In the genomic region with DNA sequence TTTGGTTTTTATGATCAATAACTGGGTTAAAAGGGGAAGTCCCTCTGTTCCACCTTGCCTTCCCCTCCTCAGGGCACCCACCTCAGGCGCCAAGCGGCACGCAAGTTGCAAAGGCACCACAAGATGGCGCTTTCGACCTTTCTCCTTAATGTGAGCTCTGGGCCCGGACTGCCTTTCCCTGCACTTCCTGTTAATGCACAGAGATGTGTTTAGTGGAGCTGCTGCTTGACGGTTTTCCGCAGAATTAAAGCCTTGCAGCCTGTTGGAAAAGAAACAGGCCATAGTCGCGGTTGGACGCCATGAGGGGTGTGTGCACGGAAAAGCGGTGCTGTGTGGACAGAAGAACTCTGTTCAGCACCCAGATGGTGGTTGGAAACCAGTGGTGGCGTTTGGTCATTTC, we compare ENCODE assay signal across 9 cellular contexts. TPM values are rescaled to one million over a fixed set of nuclear protein-coding genes. Genes with fewer than 3 reads are reported as not detected.
DNase-seq lines count a peak whose midpoint lies in the region; ATAC-seq lines count a peak whose summit lies in the region.
"Had no signal": no experiment of that assay in that cellular context is flagged by ENCODE, and none has a peak within 500 bp of the region (broad histone marks: within the 10 kb centered on the region; RNA-seq: fewer than 3 reads in every experiment).

No MANE protein-coding gene starts in this region.

- DNase-seq in CD8-positive, alpha-beta memory T cell, result peak in 4 of 5 donors; percentile 10 to 24 (median 20)
- peak; percentile 86 for DNase-seq in NCI-H748 (lab: John Stamatoyannopoulos, UW; ENCODE audit: unreplicated experiment)
- peak; percentile 81 to 86 for DNase-seq in activated CD4-positive, alpha-beta T cell treated with anti-CD3 and anti-CD28 coated beads, Interleukin-2, amount 50 U/mL, for 48 hours
- peak; percentile 39 to 53 (median 45) for DNase-seq in effector memory CD8-positive, alpha-beta T cell
- DNase-seq in mucosa of gallbladder (ENCODE audit: low spot score), result peak; percentile 79

- CTCF ChIA-PET in CD8-positive, alpha-beta memory T cell (lab: Charles Lee), result interaction anchor here (0.6 to 1.5 kb wide), 6 partner anchors 9 to 98 kb away, joined by 3 to 7 read pairs (median 4); no protein-coding TSS in a partner anchor

- no peaks in the 10 kb centered on the region for H3K4me1 ChIP-seq in CD8-positive, alpha-beta memory T cell (ENCODE audit: insufficient read depth, low read length)

- POLR2A ChIA-PET in CD8-positive, alpha-beta memory T cell (lab: Charles Lee), result no interaction called here

- peaks cover 0 to 4% (median 0%) of the 10 kb centered on the region in 5 donors for H3K9me3 Mint-ChIP-seq in CD8-positive, alpha-beta memory T cell
- no peaks in the 10 kb centered on the region for H3K9me3 Mint-ChIP-seq in effector memory CD8-positive, alpha-beta T cell
- peaks cover 7% of the 10 kb centered on the region for H3K9me3 Mint-ChIP-seq in stimulated activated memory B cell treated with anti-CD40 and anti-IgM and Interleukin-4, amounts not matched to agents 10 μg/mL and 1 μg/mL and 100 μg/mL, for 72 hours

- no peak overlapping the region for H3K27ac ChIP-seq in CD8-positive, alpha-beta memory T cell (ENCODE audit: low read depth, low read length)

- peaks cover 11 to 40% of the 10 kb centered on the region in 2 donors for H3K27me3 Mint-ChIP-seq in CD8-positive, alpha-beta memory T cell
- peaks cover 35 to 45% of the 10 kb centered on the region in 2 donors for H3K27me3 Mint-ChIP-seq in effector memory CD8-positive, alpha-beta T cell
- peaks cover 48% of the 10 kb centered on the region for H3K27me3 Mint-ChIP-seq in stimulated activated memory B cell treated with anti-CD40 and anti-IgM and Interleukin-4, amounts not matched to agents 10 μg/mL and 1 μg/mL and 100 μg/mL, for 72 hours

- H3K9me3 ChIP-seq in CD8-positive, alpha-beta memory T cell (ENCODE audit: low read length), result no peaks in the 10 kb centered on the region

- no peaks in the 10 kb centered on the region for H3K27me3 ChIP-seq in CD8-positive, alpha-beta memory T cell (ENCODE audit: insufficient read depth, low read length, poor library complexity, severe bottlenecking)

- H3K4me1 Mint-ChIP-seq in CD8-positive, alpha-beta memory T cell, result peaks cover 3 to 5% (median 5%) of the 10 kb centered on the region in 3 donors
- H3K4me1 Mint-ChIP-seq in effector memory CD8-positive, alpha-beta T cell (ENCODE audit: low read depth in 2 of 2), result peaks cover 4 to 5% of the 10 kb centered on the region in 2 donors
- peaks cover 8% of the 10 kb centered on the region for H3K4me1 Mint-ChIP-seq in stimulated activated memory B cell treated with anti-CD40 and anti-IgM and Interleukin-4, amounts not matched to agents 10 μg/mL and 1 μg/mL and 100 μg/mL, for 72 hours

- H3K36me3 ChIP-seq in CD8-positive, alpha-beta memory T cell (ENCODE audit: insufficient read depth, low read length), result no peaks in the 10 kb centered on the region

- no peak overlapping the region for H3K27ac Mint-ChIP-seq in CD8-positive, alpha-beta memory T cell
- no peak overlapping the region for H3K27ac Mint-ChIP-seq in effector memory CD8-positive, alpha-beta T cell
- H3K27ac Mint-ChIP-seq in stimulated activated memory B cell treated with anti-CD40 and anti-IgM and Interleukin-4, amounts not matched to agents 10 μg/mL and 1 μg/mL and 100 μg/mL, for 72 hours, result no peak overlapping the region

- peak; percentile 96 for ATAC-seq in GM19351 (IDR thresholded peaks at IDR 0.05; ENCODE audit: unreplicated experiment)
- ATAC-seq in HG03439 (IDR thresholded peaks at IDR 0.05; ENCODE audit: unreplicated experiment), result peak; percentile 91
- peak; percentile 71 for ATAC-seq in effector memory CD8-positive, alpha-beta T cell (replicated peaks)
- ATAC-seq in stimulated activated memory B cell treated with anti-CD40 and anti-IgM and Interleukin-4, amounts not matched to agents 10 μg/mL and 1 μg/mL and 100 μg/mL, for 72 hours, result peak; percentile 82

- no peak overlapping the region for H3K4me3 ChIP-seq in CD8-positive, alpha-beta memory T cell (ENCODE audit: low read length)

- H3K4me3 Mint-ChIP-seq in CD8-positive, alpha-beta memory T cell, result no peak overlapping the region
- H3K4me3 Mint-ChIP-seq in effector memory CD8-positive, alpha-beta T cell, result no peak overlapping the region
- H3K4me3 Mint-ChIP-seq in stimulated activated memory B cell treated with anti-CD40 and anti-IgM and Interleukin-4, amounts not matched to agents 10 μg/mL and 1 μg/mL and 100 μg/mL, for 72 hours, result no peak overlapping the region

- H3K36me3 Mint-ChIP-seq in CD8-positive, alpha-beta memory T cell, result no peaks in the 10 kb centered on the region
- no peaks in the 10 kb centered on the region for H3K36me3 Mint-ChIP-seq in effector memory CD8-positive, alpha-beta T cell (ENCODE audit: insufficient read depth)
- no peaks in the 10 kb centered on the region for H3K36me3 Mint-ChIP-seq in stimulated activated memory B cell treated with anti-CD40 and anti-IgM and Interleukin-4, amounts not matched to agents 10 μg/mL and 1 μg/mL and 100 μg/mL, for 72 hours

RNA-seq across cellular contexts. Expression of gene CXCL14, which starts 17.9 kb away (rescaled TPM):
- total RNA-seq in CD8-positive, alpha-beta memory T cell, result not detected
- not detected for polyA plus RNA-seq in CD8-positive, alpha-beta memory T cell
- total RNA-seq in mucosa of gallbladder, result 4.7 TPM

RNA-seq across cellular contexts. Expression of gene NEUROG1, which starts 25.1 kb away (rescaled TPM):
- not detected for total RNA-seq in CD8-positive, alpha-beta memory T cell
- polyA plus RNA-seq in CD8-positive, alpha-beta memory T cell, result not detected
- not detected for total RNA-seq in mucosa of gallbladder
- polyA plus RNA-seq: adipose tissue had no signal

Comparison
In these comparisons a context has a peak if more than half of its experiments do, and no peak if none do; other contexts are left out.
1. DNase-seq: peak in every context shown above with its lines; median percentile 86 in NCI-H748; 84 in activated CD4-positive, alpha-beta T cell treated with anti-CD3 and anti-CD28 coated beads, Interleukin-2, amount 50 U/mL, for 48 hours; 79 in mucosa of gallbladder; 45 in effector memory CD8-positive, alpha-beta T cell; 20 in CD8-positive, alpha-beta memory T cell.